In the genomic region with DNA sequence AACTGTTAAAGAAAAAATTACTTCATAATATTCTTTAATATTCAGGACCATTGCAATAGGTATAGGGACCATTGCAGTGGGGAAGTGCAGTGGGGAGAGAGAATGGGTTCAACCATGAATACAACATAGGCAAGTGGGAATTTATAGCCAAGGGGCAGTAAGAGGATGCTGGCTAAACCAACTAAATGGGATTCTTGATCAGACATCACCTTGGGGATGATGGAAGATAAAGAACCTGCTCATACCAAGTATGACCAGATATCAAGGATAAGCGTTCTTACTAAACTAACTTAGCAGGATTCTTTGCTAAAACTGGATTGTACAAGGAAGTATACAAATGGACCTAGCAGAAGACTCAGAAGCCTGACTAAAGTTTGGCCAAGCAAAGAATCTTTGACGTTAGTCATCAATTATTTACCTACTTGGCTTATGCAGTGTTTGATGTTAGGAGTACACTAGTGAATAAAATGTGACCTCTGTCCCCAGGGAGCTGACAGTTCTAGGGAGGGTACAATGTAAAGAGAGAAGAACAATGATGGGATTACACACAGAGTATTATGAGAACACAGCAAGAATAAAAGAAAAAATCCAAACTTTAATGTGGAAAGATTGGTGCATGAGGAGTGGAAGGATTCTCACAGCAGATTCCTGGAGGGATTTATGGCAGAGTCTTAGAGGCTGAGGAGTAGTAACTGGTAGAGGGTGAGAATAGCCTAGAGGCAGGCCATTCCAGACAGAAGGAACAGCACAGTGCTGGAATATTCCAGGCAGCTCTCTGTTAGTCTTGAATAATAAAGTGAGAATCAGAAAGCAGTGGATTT, we compare ENCODE assay signal across 14 cellular contexts. TPM values are rescaled to one million over a fixed set of nuclear protein-coding genes. Genes with fewer than 3 reads are reported as not detected.
DNase-seq lines count a peak whose midpoint lies in the region; ATAC-seq, FAIRE-seq and TF ChIP-seq lines count a peak whose summit lies in the region.
"Had no signal": no experiment of that assay in that cellular context is flagged by ENCODE, and none has a peak within 500 bp of the region (broad histone marks: within the 10 kb centered on the region; RNA-seq: fewer than 3 reads in every experiment).

No MANE protein-coding gene starts in this region.

- no peak overlapping the region for H3K9ac ChIP-seq in colonic mucosa (ENCODE audit: low read depth in 2 of 2, low read length in 2 of 2)
- peak overlapping the region; percentile 50 for H3K9ac ChIP-seq in HepG2 (ENCODE audit: insufficient read depth, low read depth, low read length)

- peak overlapping the region; percentile 86 for H3K27ac Mint-ChIP-seq in Caco-2 (ENCODE audit: unreplicated experiment)
- no peak overlapping the region for H3K27ac Mint-ChIP-seq in activated naive CD4-positive, alpha-beta T cell treated with anti-CD3 and anti-CD28 coated beads, Interleukin-2, amount 10 ng/mL, durations not matched to agents 7 days and 5 days
- H3K27ac Mint-ChIP-seq: activated naive CD8-positive, alpha-beta T cell treated with anti-CD3 and anti-CD28 coated beads for 36 hours had no signal

- no peak for TF ChIP-seq RAD21 in HepG2 (CRISPR knock-in tag; IDR thresholded peaks at IDR 0.05)

- intact Hi-C loops in Caco-2 (cut with micrococcal nuclease; ENCODE audit: unreplicated experiment) = loop anchor here (1.0 to 2.0 kb wide), 7 partner anchors 12 to 131 kb away; a partner anchor contains a TSS
- intact Hi-C loops in colonic mucosa (cut with DNase I) = no loop called here
- intact Hi-C loops in HepG2 (cut with micrococcal nuclease; ENCODE audit: unreplicated experiment) = no loop called here
- intact Hi-C loops in ascending aorta (cut with DNase I) = no loop called here

- CTCF ChIA-PET in Caco-2 (lab: Charles Lee) (interaction anchor here (0.7 to 1.0 kb wide), 2 partner anchors 39 to 132 kb away, joined by 4 read pairs; a partner anchor contains a TSS), HEK293 (lab: Yijun Ruan, JAX) (no interaction called here), HepG2 (lab: Yijun Ruan, JAX; ENCODE audit: low intra/inter-chr PET ratio, low total read pairs) (no interaction called here)
- CTCF ChIA-PET in activated naive CD4-positive, alpha-beta T cell treated with anti-CD3 and anti-CD28 coated beads, Interleukin-2, amount 10 ng/mL, durations not matched to agents 7 days and 5 days (lab: Charles Lee) = no interaction called here

- no peak for TF ChIP-seq POLR2A in HepG2 (IDR thresholded peaks at IDR 0.05; ENCODE audit: insufficient read depth in 1 of 2, low read depth in 2 of 2, low read length in 2 of 2)

- H2AFZ ChIP-seq in HepG2 (ENCODE audit: low read length) = no peak overlapping the region

- BruUV-seq in Caco-2 (replicated peaks; lab: Mats Ljungman, UMichigan) = no TSS peak
- no TSS peak for BruUV-seq in HepG2 (replicated peaks; lab: Mats Ljungman, UMichigan)

- H3K4me3 ChIP-seq in Caco-2 (ENCODE audit: low read depth, low read length) = no peak overlapping the region
- no peak overlapping the region for H3K4me3 ChIP-seq in HEK293 (ENCODE audit: low read depth, low read length)
- no peak overlapping the region for H3K4me3 ChIP-seq in colonic mucosa
- peak overlapping the region in 2 of 3 experiments; percentile 19 to 23; a peak in 2 of 6 replicates for H3K4me3 ChIP-seq in HepG2 (replicated peaks in 1 of 3; ENCODE audit: insufficient read depth in 1 of 3, low read depth in 2 of 3, low read length in 3 of 3)
- H3K4me3 ChIP-seq in ascending aorta = no peak overlapping the region

- H3K9me3 ChIP-seq in Caco-2 (no peaks in the 10 kb centered on the region), HEK293 (ENCODE audit: control insufficient read depth, insufficient read depth, low read depth, low read length) (no peaks in the 10 kb centered on the region), colonic mucosa (no peaks in the 10 kb centered on the region), HepG2 (ENCODE audit: low read length) (no peaks in the 10 kb centered on the region), ascending aorta (no peaks in the 10 kb centered on the region)

- peak overlapping the region; percentile 34 for H3K4me3 Mint-ChIP-seq in Caco-2 (ENCODE audit: unreplicated experiment)
- H3K4me3 Mint-ChIP-seq in activated naive CD4-positive, alpha-beta T cell treated with anti-CD3 and anti-CD28 coated beads, Interleukin-2, amount 10 ng/mL, durations not matched to agents 7 days and 5 days = no peak overlapping the region
- H3K4me3 Mint-ChIP-seq: activated naive CD8-positive, alpha-beta T cell treated with anti-CD3 and anti-CD28 coated beads for 36 hours; activated T-cell treated with anti-CD3 and anti-CD28 coated beads, Interleukin-2, amount 50 U/mL, for 4 hours had no signal

- no peaks in the 10 kb centered on the region for H3K79me2 ChIP-seq in HepG2 (ENCODE audit: insufficient read depth, low read length)

- peak in 1 of 2 experiments; percentile 86; a peak in 2 of 4 replicates for TF ChIP-seq EP300 in HepG2 (IDR thresholded peaks at IDR 0.05; ENCODE audit: low read depth in 2 of 2, low read length in 2 of 2)
- peak; percentile 66; the same call in 1 of the 2 replicates for TF ChIP-seq EP300 in HepG2 (CRISPR knock-in tag; IDR thresholded peaks at IDR 0.05; ENCODE audit: borderline replicate concordance)

- H4K20me1 ChIP-seq in HepG2 (ENCODE audit: insufficient read depth, low read length) = no peaks in the 10 kb centered on the region

- WGBS in HepG2 (ENCODE audit: low lambda C conversion rate) = 0% methylated on average over 2 of the region's 2 CpGs

- in situ Hi-C loops in HepG2 (cut with HindIII; ENCODE audit: extremely low pct_ligation_motif_present, low pct_unique_long_range_greater_than_20kb) = no loop called here

- FAIRE-seq in HepG2 (lab: Jason Lieb, UNC) = peak; percentile 86
- FAIRE-seq: islet of Langerhans had no signal

- H3K4me1 Mint-ChIP-seq in Caco-2 (ENCODE audit: low read depth, unreplicated experiment) = peaks cover 23% of the 10 kb centered on the region
- H3K4me1 Mint-ChIP-seq in activated naive CD4-positive, alpha-beta T cell treated with anti-CD3 and anti-CD28 coated beads, Interleukin-2, amount 10 ng/mL, durations not matched to agents 7 days and 5 days = no peaks in the 10 kb centered on the region
- H3K4me1 Mint-ChIP-seq: activated naive CD8-positive, alpha-beta T cell treated with anti-CD3 and anti-CD28 coated beads for 36 hours had no signal

- H3K36me3 ChIP-seq in Caco-2 (ENCODE audit: control insufficient read depth, insufficient read depth, low read length) (no peaks in the 10 kb centered on the region), HEK293 (ENCODE audit: control insufficient read depth in 2 of 2, insufficient read depth in 1 of 2, low read length in 2 of 2) (no peaks in the 10 kb centered on the region), colonic mucosa (no peaks in the 10 kb centered on the region), HepG2 (replicated peaks in 1 of 2; ENCODE audit: control insufficient read depth in 1 of 2, insufficient read depth in 2 of 2, low read length in 2 of 2) (no peaks in the 10 kb centered on the region), ascending aorta (no peaks in the 10 kb centered on the region)

- peak; percentile 100 for ATAC-seq in HepG2
- ATAC-seq: activated T-cell treated with anti-CD3 and anti-CD28 coated beads, Interleukin-2, amount 50 U/mL, for 4 hours had no signal

- DNase-seq in Caco-2 (peak; percentile 80 to 82), colonic mucosa (peak; percentile 58), HepG2 (ENCODE audit: low spot score) (peak; percentile 96), NCI-H526 (lab: John Stamatoyannopoulos, UW) (no peak), ascending aorta (ENCODE audit: low spot score in 2 of 2) (no peak), UCSD-AML1 (lab: John Stamatoyannopoulos, UW; ENCODE audit: unreplicated experiment) (no peak)
- no peak for DNase-seq in activated naive CD4-positive, alpha-beta T cell treated with anti-CD3 and anti-CD28 coated beads, Interleukin-2, amount 10 ng/mL, durations not matched to agents 7 days and 5 days
- DNase-seq: activated CD4-positive, alpha-beta T cell treated with anti-CD3 and anti-CD28 coated beads, Interleukin-2, amount 50 U/mL, for 4 hours; activated naive CD8-positive, alpha-beta T cell treated with anti-CD3 and anti-CD28 coated beads for 36 hours; activated T-cell treated with anti-CD3 and anti-CD28 coated beads, Interleukin-2, amount 50 U/mL, for 4 hours; NCI-H446; posterior cingulate gyrus had no signal

- H3K36me3 Mint-ChIP-seq in Caco-2 (ENCODE audit: insufficient read depth, unreplicated experiment) = peaks cover 11% of the 10 kb centered on the region
- no peaks in the 10 kb centered on the region for H3K36me3 Mint-ChIP-seq in activated naive CD4-positive, alpha-beta T cell treated with anti-CD3 and anti-CD28 coated beads, Interleukin-2, amount 10 ng/mL, durations not matched to agents 7 days and 5 days
- H3K36me3 Mint-ChIP-seq: activated naive CD8-positive, alpha-beta T cell treated with anti-CD3 and anti-CD28 coated beads for 36 hours had no signal

- no peaks in the 10 kb centered on the region for H3K27me3 Mint-ChIP-seq in Caco-2 (ENCODE audit: insufficient read depth, unreplicated experiment)
- H3K27me3 Mint-ChIP-seq in activated naive CD4-positive, alpha-beta T cell treated with anti-CD3 and anti-CD28 coated beads, Interleukin-2, amount 10 ng/mL, durations not matched to agents 7 days and 5 days = peaks cover 5% of the 10 kb centered on the region
- H3K27me3 Mint-ChIP-seq: activated naive CD8-positive, alpha-beta T cell treated with anti-CD3 and anti-CD28 coated beads for 36 hours had no signal

- H3K4me1 ChIP-seq in Caco-2 (peaks cover 37% of the 10 kb centered on the region), HEK293 (ENCODE audit: control insufficient read depth, insufficient read depth, low read length) (no peaks in the 10 kb centered on the region; the same call in 1 of the 2 replicates), colonic mucosa (peaks cover 5% of the 10 kb centered on the region), HepG2 (ENCODE audit: insufficient read depth, low read length) (peaks cover 34% of the 10 kb centered on the region), ascending aorta (no peaks in the 10 kb centered on the region)

- POLR2A ChIA-PET in Caco-2 (lab: Charles Lee) = interaction anchor here (1.0 kb wide), 1 partner anchor 132 kb away, joined by 4 read pairs; no protein-coding TSS in a partner anchor
- POLR2A ChIA-PET in HEK293 (lab: Yijun Ruan, JAX) = no interaction called here
- POLR2A ChIA-PET in HepG2 (lab: Yijun Ruan, JAX) = interaction anchor here (1.0 to 1.4 kb wide), 4 partner anchors 11 to 132 kb away, joined by 3 to 7 read pairs (median 4); a partner anchor contains a TSS

- H3K4me2 ChIP-seq in HepG2 (ENCODE audit: low read depth, low read length) = peak overlapping the region; percentile 67

- no peak overlapping the region for H3K27ac ChIP-seq in HEK293 (ENCODE audit: extremely low read depth, low read depth, low read length)
- H3K27ac ChIP-seq in colonic mucosa = peak overlapping the region; percentile 88
- peak overlapping the region; percentile 60 for H3K27ac ChIP-seq in HepG2 (ENCODE audit: extremely low read length, insufficient read depth, low read length)
- no peak overlapping the region for H3K27ac ChIP-seq in ascending aorta

- TF ChIP-seq CTCF in Caco-2 (IDR thresholded peaks at IDR 0.05; ENCODE audit: insufficient read depth in 1 of 2, low read depth in 1 of 2, low read length in 1 of 2, severe bottlenecking in 1 of 2, unreplicated experiment in 1 of 2) (no peak), HEK293 (tag by site-specific recombination; IDR thresholded peaks at IDR 0.05) (no peak), colonic mucosa (IDR thresholded peaks at IDR 0.05) (no peak), HepG2 (CRISPR knock-in tag; IDR thresholded peaks at IDR 0.05) (no peak), ascending aorta (IDR thresholded peaks at IDR 0.05) (no peak)

- H3K27me3 ChIP-seq in Caco-2 (replicated peaks; ENCODE audit: control insufficient read depth, insufficient read depth, low read length) (no peaks in the 10 kb centered on the region), colonic mucosa (no peaks in the 10 kb centered on the region), HepG2 (ENCODE audit: control insufficient read depth in 1 of 2, insufficient read depth in 2 of 2, low read length in 2 of 2) (no peaks in the 10 kb centered on the region), ascending aorta (no peaks in the 10 kb centered on the region)

- peaks cover 14% of the 10 kb centered on the region for H3K9me3 Mint-ChIP-seq in Caco-2 (ENCODE audit: unreplicated experiment)
- no peaks in the 10 kb centered on the region for H3K9me3 Mint-ChIP-seq in activated naive CD4-positive, alpha-beta T cell treated with anti-CD3 and anti-CD28 coated beads, Interleukin-2, amount 10 ng/mL, durations not matched to agents 7 days and 5 days
- H3K9me3 Mint-ChIP-seq: activated naive CD8-positive, alpha-beta T cell treated with anti-CD3 and anti-CD28 coated beads for 36 hours; activated T-cell treated with anti-CD3 and anti-CD28 coated beads, Interleukin-2, amount 50 U/mL, for 4 hours had no signal

RNA-seq across cellular contexts. Expression of a gene that starts 54.7 kb away (rescaled TPM):
- total RNA-seq in Caco-2 (2022) = 0.18 and 0.23 TPM in 2 replicates
- under 1 TPM in 1 of 2 donors, not detected in 1; 0.08 TPM for total RNA-seq in colonic mucosa
- total RNA-seq in HepG2 (2016; rRNA removed; fragmentation: Illumina TruSeq; extraction: Trizol) = not detected in 2 replicates
- total RNA-seq in HepG2 (2016; cell fraction: cytosol; rRNA removed; fragmentation: Illumina TruSeq; extraction: Trizol; ENCODE audit: low read depth) = not detected in 2 replicates
- total RNA-seq in HepG2 (2016; cell fraction: insoluble cytoplasmic fraction; rRNA removed; fragmentation: Illumina TruSeq; extraction: Trizol) = not detected in 2 replicates
- not detected in 2 replicates for total RNA-seq in HepG2 (2016; cell fraction: membrane; rRNA removed; fragmentation: Illumina TruSeq; extraction: Trizol)
- total RNA-seq in HepG2 (2016; cell fraction: nucleus; rRNA removed; fragmentation: Illumina TruSeq; extraction: Trizol) = not detected in 2 replicates
- polyA plus RNA-seq in HepG2 (2011; rRNA removed) = 0.03 TPM in 1 of 2 replicates, not detected in the other
- not detected in 2 replicates for polyA plus RNA-seq in HepG2 (2011; cell fraction: cytosol; rRNA removed)
- not detected in 2 replicates for polyA plus RNA-seq in HepG2 (2011; cell fraction: nucleus; rRNA removed)
- polyA plus RNA-seq in HepG2 (2012) = not detected in 2 replicates
- polyA plus RNA-seq in HepG2 (2016; cell fraction: cytosol; fragmentation: Illumina TruSeq; extraction: Trizol; ENCODE audit: low read depth) = not detected in 2 replicates
- not detected in 2 replicates for polyA plus RNA-seq in HepG2 (2016; cell fraction: insoluble cytoplasmic fraction; fragmentation: Illumina TruSeq; extraction: Trizol; ENCODE audit: low read depth)
- polyA plus RNA-seq in HepG2 (2016; cell fraction: membrane; fragmentation: Illumina TruSeq; extraction: Trizol; ENCODE audit: low read depth) = not detected in 2 replicates
- not detected in 2 replicates for polyA plus RNA-seq in HepG2 (2016; cell fraction: nucleus; fragmentation: Illumina TruSeq; extraction: Trizol; ENCODE audit: insufficient read depth, low read depth)
- polyA minus RNA-seq in HepG2 (2011; rRNA and poly(A)+ RNA removed; ENCODE audit: low replicate concordance) = not detected in 2 replicates
- not detected in 2 replicates for polyA minus RNA-seq in HepG2 (2011; cell fraction: cytosol; rRNA and poly(A)+ RNA removed)
- not detected in 2 replicates for polyA minus RNA-seq in HepG2 (2011; cell fraction: nucleus; rRNA and poly(A)+ RNA removed)
- 3.5 TPM for total RNA-seq in ascending aorta
- total RNA-seq: activated naive CD8-positive, alpha-beta T cell treated with anti-CD3 and anti-CD28 coated beads for 36 hours; activated T-cell treated with anti-CD3 and anti-CD28 coated beads, Interleukin-2, amount 50 U/mL, for 4 hours had no signal

Comparison
In these comparisons a context has a peak if more than half of its experiments do, and no peak if none do; other contexts are left out.
1. DNase-seq: peak in Caco-2 (2 of 2), colonic mucosa (single experiment) and HepG2 (single experiment); none in NCI-H526 (0 of 2), activated naive CD4-positive, alpha-beta T cell treated with anti-CD3 and anti-CD28 coated beads, Interleukin-2, amount 10 ng/mL, durations not matched to agents 7 days and 5 days (single experiment), ascending aorta (0 of 2) and UCSD-AML1 (single experiment).
2. H3K4me3 ChIP-seq: peak in HepG2 (2 of 3); none in Caco-2 (single experiment), HEK293 (single experiment), colonic mucosa (single experiment) and ascending aorta (0 of 2).
3. H3K27ac ChIP-seq: peak in colonic mucosa (single experiment) and HepG2 (single experiment); none in HEK293 (single experiment) and ascending aorta (0 of 2).